1 cellular context compared by ENCODE assay signal in the genomic region with DNA sequence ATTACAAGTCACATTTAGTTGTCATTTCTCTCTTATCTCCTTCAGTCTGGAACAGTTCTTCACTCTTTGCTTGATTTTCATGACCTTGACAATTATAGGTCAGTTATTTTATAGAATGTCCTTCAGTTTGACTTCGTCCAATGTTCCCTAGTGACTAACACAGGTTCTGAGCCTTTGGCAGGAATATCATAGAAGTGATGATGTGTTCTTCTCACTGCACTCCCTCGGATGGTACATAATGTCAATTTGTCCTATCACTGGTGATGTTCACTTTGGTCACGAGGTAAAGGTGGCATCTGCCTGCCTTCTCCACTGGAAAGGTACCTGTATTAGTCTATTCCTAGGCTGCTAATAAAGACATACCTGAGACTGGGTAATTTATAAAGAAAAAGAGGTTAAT.
TF ChIP-seq lines count a peak whose summit lies in the region.

No MANE protein-coding gene starts in this region.

TF ChIP-seq in HepG2, 621 proteins besides CTCF, POLR2A, EP300 and RAD21 (continued from another document):
- TF ChIP-seq GLMP (CRISPR knock-in tag; IDR thresholded peaks at IDR 0.05; ENCODE audit: borderline replicate concordance) (no peak), ZNF460 (CRISPR knock-in tag; IDR thresholded peaks at IDR 0.05; ENCODE audit: borderline replicate concordance) (no peak), NR2F2 (IDR thresholded peaks at IDR 0.05; ENCODE audit: borderline replicate concordance, low read depth) (no peak), ZNF33B (CRISPR knock-in tag; IDR thresholded peaks at IDR 0.05) (no peak), ZNF790 (CRISPR knock-in tag; IDR thresholded peaks at IDR 0.05; ENCODE audit: borderline replicate concordance) (no peak), JDP2 (CRISPR knock-in tag; IDR thresholded peaks at IDR 0.05; ENCODE audit: borderline replicate concordance) (no peak), ATF7-NPFF (CRISPR knock-in tag; IDR thresholded peaks at IDR 0.05; ENCODE audit: low read depth) (no peak), FOXA3 (CRISPR knock-in tag; IDR thresholded peaks at IDR 0.05) (no peak), ZNF598 (CRISPR knock-in tag; IDR thresholded peaks at IDR 0.05; ENCODE audit: borderline replicate concordance) (no peak)
